ENCODE assay signal across 2 cellular contexts in genomic region chr15:99015677-99016568, GRCh38.
TF ChIP-seq lines count a peak whose summit lies in the region.

No MANE protein-coding gene starts in this region.

TF ChIP-seq in SK-N-SH, 30 proteins besides CTCF, POLR2A, EP300 and RAD21 (continued from another document):
- TF ChIP-seq IRF3 (IDR thresholded peaks at IDR 0.05; ENCODE audit: low read depth, low read length) (no peak), EZH2phosphoT487 (IDR thresholded peaks at IDR 0.05; ENCODE audit: borderline replicate concordance, low read depth) (no peak), FOSL2 (IDR thresholded peaks at IDR 0.05; ENCODE audit: borderline replicate concordance, low read depth) (no peak), NRF1 (IDR thresholded peaks at IDR 0.05; ENCODE audit: low read depth, low read length) (no peak), JUND (IDR thresholded peaks at IDR 0.05) (no peak), TCF12 (IDR thresholded peaks at IDR 0.05) (no peak), FOXM1 (IDR thresholded peaks at IDR 0.05; ENCODE audit: low read depth) (no peak), GATA2 (CRISPR knock-in tag; IDR thresholded peaks at IDR 0.05) (no peak), MEF2A (IDR thresholded peaks at IDR 0.05; ENCODE audit: borderline replicate concordance, low read depth) (no peak), POLR2AphosphoS5 (IDR thresholded peaks at IDR 0.05; ENCODE audit: low read depth, low read length) (no peak), CHD2 (IDR thresholded peaks at IDR 0.05; ENCODE audit: low read length, partially characterized antibody) (no peak), USF1 (IDR thresholded peaks at IDR 0.05; ENCODE audit: borderline replicate concordance, low read depth) (no peak), RFX5 (IDR thresholded peaks at IDR 0.05; ENCODE audit: low read length) (no peak), FOXJ3 (CRISPR knock-in tag; IDR thresholded peaks at IDR 0.05) (no peak), ELF1 (IDR thresholded peaks at IDR 0.05) (no peak), SIN3A (IDR thresholded peaks at IDR 0.05; ENCODE audit: borderline replicate concordance, low read depth, low read length) (no peak)
TF ChIP-seq in SK-N-SH: peak in this region for 0.

TF ChIP-seq in SK-N-SH treated with all-trans-retinoic acid at 6 μM for 48 hours, 23 proteins besides CTCF, POLR2A, EP300 and RAD21 (continued from another document):
- no peak for TF ChIP-seq SNAI2 (CRISPR knock-in tag; IDR thresholded peaks at IDR 0.05)
- TF ChIP-seq ZNF565 (CRISPR knock-in tag; conservative IDR thresholded peaks at IDR 0.05; ENCODE audit: low read depth) = no peak
- no peak for TF ChIP-seq ESRRG (CRISPR knock-in tag; IDR thresholded peaks at IDR 0.05)
- no peak for TF ChIP-seq POU6F1 (CRISPR knock-in tag; IDR thresholded peaks at IDR 0.05; ENCODE audit: borderline replicate concordance, low read depth)
- no peak for TF ChIP-seq CREB5 (CRISPR knock-in tag; IDR thresholded peaks at IDR 0.05; ENCODE audit: low read depth)
- TF ChIP-seq ZNF8 (CRISPR knock-in tag; IDR thresholded peaks at IDR 0.05) = no peak
- TF ChIP-seq GLIS3 (CRISPR knock-in tag; IDR thresholded peaks at IDR 0.05) = no peak
- TF ChIP-seq ZFP3 (CRISPR knock-in tag; IDR thresholded peaks at IDR 0.05) = no peak
- no peak for TF ChIP-seq ZNF70 (CRISPR knock-in tag; IDR thresholded peaks at IDR 0.05)
- TF ChIP-seq ZFP30 (CRISPR knock-in tag; IDR thresholded peaks at IDR 0.05) = no peak
- TF ChIP-seq PATZ1 (CRISPR knock-in tag; IDR thresholded peaks at IDR 0.05; ENCODE audit: borderline replicate concordance) = no peak
